In the genomic region with DNA sequence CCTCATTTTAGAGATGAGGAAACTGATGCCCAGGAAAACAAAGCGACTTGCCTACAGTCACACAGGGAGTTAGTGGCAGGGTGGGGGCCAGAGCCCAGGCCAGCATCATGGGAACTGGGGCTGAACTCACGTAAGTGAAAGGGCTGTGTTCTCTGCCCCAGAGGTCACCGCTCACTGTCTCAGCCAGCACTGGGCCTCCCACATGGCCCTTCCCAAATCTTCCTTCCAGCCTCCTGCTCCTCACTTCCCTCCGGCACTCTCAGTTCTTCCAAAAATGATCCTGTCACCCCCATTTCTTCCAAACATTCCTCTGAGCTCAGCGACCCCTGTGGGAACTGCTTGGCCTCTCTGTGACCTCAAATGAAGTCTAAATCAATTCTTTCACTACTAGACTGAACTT, we compare ENCODE assay signal across 25 cellular contexts.
DNase-seq lines count a peak whose midpoint lies in the region; ATAC-seq, FAIRE-seq and TF ChIP-seq lines count a peak whose summit lies in the region.
"Had no signal": no experiment of that assay in that cellular context is flagged by ENCODE, and none has a peak within 500 bp of the region (broad histone marks: within the 10 kb centered on the region; RNA-seq: fewer than 3 reads in every experiment).

No MANE protein-coding gene starts in this region.

- no peaks in the 10 kb centered on the region for H4K20me1 ChIP-seq in HepG2 (ENCODE audit: insufficient read depth, low read length)

- H3K27me3 ChIP-seq in gastroesophageal sphincter (no peaks in the 10 kb centered on the region), HepG2 (ENCODE audit: control insufficient read depth in 1 of 2, insufficient read depth in 2 of 2, low read length in 2 of 2) (no peaks in the 10 kb centered on the region)
- H3K27me3 ChIP-seq: BE2C, esophagus squamous epithelium had no signal

- no peak overlapping the region for H3K9ac ChIP-seq in HepG2 (ENCODE audit: insufficient read depth, low read depth, low read length)
- H3K9ac ChIP-seq: KMS-11 had no signal

- peaks cover 0 to 11% (median 0%) of the 10 kb centered on the region in 3 donors for H3K4me1 ChIP-seq in gastroesophageal sphincter
- H3K4me1 ChIP-seq in HepG2 (ENCODE audit: insufficient read depth, low read length), result peaks cover 50% of the 10 kb centered on the region

- H3K4me3 ChIP-seq in gastroesophageal sphincter (no peak overlapping the region), HepG2 (replicated peaks in 1 of 3; ENCODE audit: insufficient read depth in 1 of 3, low read depth in 2 of 3, low read length in 3 of 3) (no peak overlapping the region), coronary artery (no peak overlapping the region)
- H3K4me3 ChIP-seq: esophagus squamous epithelium had no signal

- FAIRE-seq in HepG2 (lab: Jason Lieb, UNC), result no peak
- FAIRE-seq: astrocyte, GM12891, GM19239, HTR-8/SVneo, small intestine had no signal

- no peak overlapping the region for H3K4me2 ChIP-seq in HepG2 (ENCODE audit: low read depth, low read length)
- H3K4me2 ChIP-seq: KMS-11 had no signal

- no peak overlapping the region for H2AFZ ChIP-seq in HepG2 (ENCODE audit: low read length)

- H3K27ac ChIP-seq in gastroesophageal sphincter, result peak overlapping the region in 2 of 4 donors; percentile 20 to 24
- H3K27ac ChIP-seq in HepG2 (ENCODE audit: extremely low read length, insufficient read depth, low read length), result no peak overlapping the region
- peak overlapping the region in 1 of 2 donors; percentile 33 for H3K27ac ChIP-seq in coronary artery
- H3K27ac ChIP-seq: KMS-11 had no signal

- TF ChIP-seq RAD21 in HepG2 (CRISPR knock-in tag; IDR thresholded peaks at IDR 0.05), result no peak

- TF ChIP-seq CTCF in CD14-positive monocyte (IDR thresholded peaks at IDR 0.05), result no peak
- TF ChIP-seq CTCF in gastroesophageal sphincter (IDR thresholded peaks at IDR 0.05), result no peak
- no peak for TF ChIP-seq CTCF in HepG2 (CRISPR knock-in tag; IDR thresholded peaks at IDR 0.05)
- TF ChIP-seq CTCF in coronary artery (IDR thresholded peaks at IDR 0.05), result no peak

- intact Hi-C loops in CD14-positive monocyte (cut with micrococcal nuclease) (no loop called here), HepG2 (cut with micrococcal nuclease; ENCODE audit: unreplicated experiment) (no loop called here)

- H3K9me3 Mint-ChIP-seq in CD14-positive monocyte, result peaks cover 0 to 2% (median 0%) of the 10 kb centered on the region in 7 donors
- H3K9me3 Mint-ChIP-seq: activated naive CD4-positive, alpha-beta T cell treated with anti-CD3 and anti-CD28 coated beads, Interleukin-2, amount 50 U/mL, for 24 hours had no signal

- H3K4me3 Mint-ChIP-seq in CD14-positive monocyte, result peak overlapping the region in 1 of 2 donors; percentile 60
- H3K4me3 Mint-ChIP-seq: activated naive CD4-positive, alpha-beta T cell treated with anti-CD3 and anti-CD28 coated beads, Interleukin-2, amount 50 U/mL, for 24 hours; nephron had no signal

- DNase-seq in CD14-positive monocyte (ENCODE audit: low spot score), result no peak
- DNase-seq in HepG2 (ENCODE audit: low spot score), result no peak
- DNase-seq in stimulated activated CD8-positive, alpha-beta memory T cell treated with anti-CD3 and anti-CD28 coated beads, Interleukin-4, amount 100 ng/mL, for 48 hours, result peak; percentile 4
- DNase-seq in occipital lobe (lab: John Stamatoyannopoulos, UW), result no peak
- no peak for DNase-seq in G401 (ENCODE audit: low spot score)
- no peak for DNase-seq in coronary artery (ENCODE audit: low spot score)
- DNase-seq: BE2C; cerebellar nuclear complex; DMS79 treated with DMSO at 0.1 percent for 48 hours; effector memory CD4-positive, alpha-beta T cell; esophagus squamous epithelium; NCI-H187 treated with DMSO at 0.1 percent for 48 hours; NCI-H69; small intestine; stimulated activated naive CD4-positive, alpha-beta T cell had no signal

- no peaks in the 10 kb centered on the region for H3K79me2 ChIP-seq in HepG2 (ENCODE audit: insufficient read depth, low read length)

- H3K27me3 Mint-ChIP-seq in CD14-positive monocyte (ENCODE audit: low read depth in 3 of 3), result peaks cover 0 to 4% (median 3%) of the 10 kb centered on the region in 3 donors
- H3K27me3 Mint-ChIP-seq: activated naive CD4-positive, alpha-beta T cell treated with anti-CD3 and anti-CD28 coated beads, Interleukin-2, amount 50 U/mL, for 24 hours had no signal

- CTCF ChIA-PET in HepG2 (lab: Yijun Ruan, JAX; ENCODE audit: low intra/inter-chr PET ratio, low total read pairs), result interaction anchor here (2.0 kb wide), 1 partner anchor 72 kb away, joined by 5 read pairs; no protein-coding TSS in a partner anchor

- peak overlapping the region; percentile 73 to 91 (median 88) for H3K27ac Mint-ChIP-seq in CD14-positive monocyte
- H3K27ac Mint-ChIP-seq: activated naive CD4-positive, alpha-beta T cell treated with anti-CD3 and anti-CD28 coated beads, Interleukin-2, amount 50 U/mL, for 24 hours; nephron; progenitor cell of endocrine pancreas had no signal

- TF ChIP-seq EP300 in gastroesophageal sphincter (IDR thresholded peaks at IDR 0.05) (no peak), HepG2 (IDR thresholded peaks at IDR 0.05; ENCODE audit: low read depth in 2 of 2, low read length in 2 of 2) (no peak), HepG2 (CRISPR knock-in tag; IDR thresholded peaks at IDR 0.05; ENCODE audit: borderline replicate concordance) (no peak)

- POLR2A ChIA-PET in HepG2 (lab: Yijun Ruan, JAX), result interaction anchor here (1.3 kb wide), 1 partner anchor 19 kb away, joined by 3 read pairs; no protein-coding TSS in a partner anchor

- H3K36me3 ChIP-seq in gastroesophageal sphincter, result peaks cover 0 to 25% of the 10 kb centered on the region in 2 donors
- H3K36me3 ChIP-seq in HepG2 (replicated peaks in 1 of 2; ENCODE audit: control insufficient read depth in 1 of 2, insufficient read depth in 2 of 2, low read length in 2 of 2), result peaks cover 17 to 24% of the 10 kb centered on the region in 2 experiments
- H3K36me3 ChIP-seq: BE2C had no signal

- in situ Hi-C loops in HepG2 (cut with HindIII; ENCODE audit: extremely low pct_ligation_motif_present, low pct_unique_long_range_greater_than_20kb) (no loop called here), G401 (cut with HindIII; ENCODE audit: low sequenced_read_pairs) (no loop called here)

- H3K4me1 Mint-ChIP-seq in CD14-positive monocyte, result peaks cover 49% of the 10 kb centered on the region
- H3K4me1 Mint-ChIP-seq: activated naive CD4-positive, alpha-beta T cell treated with anti-CD3 and anti-CD28 coated beads, Interleukin-2, amount 50 U/mL, for 24 hours had no signal

- 65 to 84% methylated on average over 4 to 5 of the region's 5 CpGs for WGBS in gastroesophageal sphincter (ENCODE audit: low coverage in 1 of 2), 2 donors
- WGBS in HepG2 (ENCODE audit: low lambda C conversion rate), result 92% methylated on average over 5 of the region's 5 CpGs

- TF ChIP-seq POLR2A in gastroesophageal sphincter (IDR thresholded peaks at IDR 0.05) (no peak), HepG2 (IDR thresholded peaks at IDR 0.05; ENCODE audit: insufficient read depth in 1 of 2, low read depth in 2 of 2, low read length in 2 of 2) (no peak)

- ATAC-seq in gastroesophageal sphincter (peak; percentile 15), HepG2 (peak; percentile 8; the same call in 2 of the 3 replicates), HG03342 (IDR thresholded peaks at IDR 0.05; ENCODE audit: unreplicated experiment) (no peak)

- BruUV-seq in HepG2 (replicated peaks; lab: Mats Ljungman, UMichigan), result no TSS peak

- H3K36me3 Mint-ChIP-seq in CD14-positive monocyte, result peaks cover 0 to 5% of the 10 kb centered on the region in 2 donors
- H3K36me3 Mint-ChIP-seq: activated naive CD4-positive, alpha-beta T cell treated with anti-CD3 and anti-CD28 coated beads, Interleukin-2, amount 50 U/mL, for 24 hours had no signal

- H3K9me3 ChIP-seq in gastroesophageal sphincter, result no peaks in the 10 kb centered on the region
- H3K9me3 ChIP-seq in HepG2 (ENCODE audit: low read length), result no peaks in the 10 kb centered on the region
- H3K9me3 ChIP-seq: BE2C, esophagus squamous epithelium had no signal

TF ChIP-seq in HepG2, 621 proteins besides CTCF, POLR2A, EP300 and RAD21 (continues in another document):
- 0 out of 2 replicates have a peak, but pooled peaks have one; percentile 38 for TF ChIP-seq ZNF430 (CRISPR knock-in tag; IDR thresholded peaks at IDR 0.05)
- no peak for TF ChIP-seq ZIK1 (CRISPR knock-in tag; IDR thresholded peaks at IDR 0.05; ENCODE audit: borderline replicate concordance, low read depth)
- TF ChIP-seq ZNF782 (CRISPR knock-in tag; IDR thresholded peaks at IDR 0.05; ENCODE audit: borderline replicate concordance), result no peak
- TF ChIP-seq SIN3B (IDR thresholded peaks at IDR 0.05; ENCODE audit: low read length), result no peak
- TF ChIP-seq, protein P1, sequence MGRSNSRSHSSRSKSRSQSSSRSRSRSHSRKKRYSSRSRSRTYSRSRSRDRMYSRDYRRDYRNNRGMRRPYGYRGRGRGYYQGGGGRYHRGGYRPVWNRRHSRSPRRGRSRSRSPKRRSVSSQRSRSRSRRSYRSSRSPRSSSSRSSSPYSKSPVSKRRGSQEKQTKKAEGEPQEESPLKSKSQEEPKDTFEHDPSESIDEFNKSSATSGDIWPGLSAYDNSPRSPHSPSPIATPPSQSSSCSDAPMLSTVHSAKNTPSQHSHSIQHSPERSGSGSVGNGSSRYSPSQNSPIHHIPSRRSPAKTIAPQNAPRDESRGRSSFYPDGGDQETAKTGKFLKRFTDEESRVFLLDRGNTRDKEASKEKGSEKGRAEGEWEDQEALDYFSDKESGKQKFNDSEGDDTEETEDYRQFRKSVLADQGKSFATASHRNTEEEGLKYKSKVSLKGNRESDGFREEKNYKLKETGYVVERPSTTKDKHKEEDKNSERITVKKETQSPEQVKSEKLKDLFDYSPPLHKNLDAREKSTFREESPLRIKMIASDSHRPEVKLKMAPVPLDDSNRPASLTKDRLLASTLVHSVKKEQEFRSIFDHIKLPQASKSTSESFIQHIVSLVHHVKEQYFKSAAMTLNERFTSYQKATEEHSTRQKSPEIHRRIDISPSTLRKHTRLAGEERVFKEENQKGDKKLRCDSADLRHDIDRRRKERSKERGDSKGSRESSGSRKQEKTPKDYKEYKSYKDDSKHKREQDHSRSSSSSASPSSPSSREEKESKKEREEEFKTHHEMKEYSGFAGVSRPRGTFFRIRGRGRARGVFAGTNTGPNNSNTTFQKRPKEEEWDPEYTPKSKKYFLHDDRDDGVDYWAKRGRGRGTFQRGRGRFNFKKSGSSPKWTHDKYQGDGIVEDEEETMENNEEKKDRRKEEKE (IDR thresholded peaks at IDR 0.05), result no peak
- TF ChIP-seq ZNF605 (CRISPR knock-in tag; IDR thresholded peaks at IDR 0.05), result peak; percentile 70
- TF ChIP-seq, protein P2, sequence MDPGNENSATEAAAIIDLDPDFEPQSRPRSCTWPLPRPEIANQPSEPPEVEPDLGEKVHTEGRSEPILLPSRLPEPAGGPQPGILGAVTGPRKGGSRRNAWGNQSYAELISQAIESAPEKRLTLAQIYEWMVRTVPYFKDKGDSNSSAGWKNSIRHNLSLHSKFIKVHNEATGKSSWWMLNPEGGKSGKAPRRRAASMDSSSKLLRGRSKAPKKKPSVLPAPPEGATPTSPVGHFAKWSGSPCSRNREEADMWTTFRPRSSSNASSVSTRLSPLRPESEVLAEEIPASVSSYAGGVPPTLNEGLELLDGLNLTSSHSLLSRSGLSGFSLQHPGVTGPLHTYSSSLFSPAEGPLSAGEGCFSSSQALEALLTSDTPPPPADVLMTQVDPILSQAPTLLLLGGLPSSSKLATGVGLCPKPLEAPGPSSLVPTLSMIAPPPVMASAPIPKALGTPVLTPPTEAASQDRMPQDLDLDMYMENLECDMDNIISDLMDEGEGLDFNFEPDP (CRISPR knock-in tag; conservative IDR thresholded peaks at IDR 0.05), result no peak
